1 cellular context compared by ENCODE assay signal in the genomic region with DNA sequence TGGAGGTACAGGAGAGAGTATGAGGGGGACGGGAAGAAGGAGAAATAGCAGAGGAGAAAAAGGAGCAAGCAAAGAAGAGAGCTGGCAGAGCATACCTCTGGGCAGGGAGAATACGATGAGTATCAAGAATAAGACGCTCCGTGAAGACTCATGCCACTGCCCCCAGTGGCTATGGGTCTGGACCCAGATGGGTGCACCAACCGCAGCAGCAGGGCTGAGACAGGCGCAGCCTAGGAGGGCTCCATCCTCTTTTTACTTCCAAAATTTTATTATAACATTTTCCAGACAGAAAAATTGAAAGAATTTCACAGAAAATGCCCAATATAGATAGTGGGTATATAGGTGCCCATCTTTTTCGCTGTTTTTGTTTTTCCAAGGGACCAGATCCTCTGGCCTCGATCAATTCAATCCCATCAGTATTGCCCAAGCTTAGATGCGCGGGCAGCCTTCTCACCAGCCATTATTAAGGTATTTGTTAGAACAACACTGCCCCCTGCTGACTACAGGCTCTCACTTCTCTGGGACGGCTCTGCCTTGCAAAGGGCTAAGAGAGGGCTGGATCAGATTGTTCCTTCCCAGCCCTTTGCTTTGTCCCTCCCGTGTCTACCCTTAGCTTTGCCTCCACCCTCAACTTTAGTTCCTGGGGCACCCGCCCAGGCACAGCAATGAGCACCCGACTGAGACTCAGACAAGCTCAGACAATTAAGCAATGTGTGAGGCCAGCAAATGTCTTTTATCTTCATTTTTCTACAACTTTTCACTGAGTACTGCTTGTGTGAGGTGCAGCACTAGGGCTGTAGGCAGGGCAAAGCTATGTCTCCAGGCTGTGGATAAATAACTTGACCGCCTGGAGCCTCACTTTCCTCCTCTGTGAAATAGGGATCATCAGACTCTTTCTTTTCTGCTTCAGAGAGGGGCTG.
TF ChIP-seq lines count a peak whose summit lies in the region.

No MANE protein-coding gene starts in this region.

TF ChIP-seq in GM23338, 12 proteins besides CTCF, POLR2A, EP300 and RAD21 (continued from another document):
- TF ChIP-seq, protein P1, sequence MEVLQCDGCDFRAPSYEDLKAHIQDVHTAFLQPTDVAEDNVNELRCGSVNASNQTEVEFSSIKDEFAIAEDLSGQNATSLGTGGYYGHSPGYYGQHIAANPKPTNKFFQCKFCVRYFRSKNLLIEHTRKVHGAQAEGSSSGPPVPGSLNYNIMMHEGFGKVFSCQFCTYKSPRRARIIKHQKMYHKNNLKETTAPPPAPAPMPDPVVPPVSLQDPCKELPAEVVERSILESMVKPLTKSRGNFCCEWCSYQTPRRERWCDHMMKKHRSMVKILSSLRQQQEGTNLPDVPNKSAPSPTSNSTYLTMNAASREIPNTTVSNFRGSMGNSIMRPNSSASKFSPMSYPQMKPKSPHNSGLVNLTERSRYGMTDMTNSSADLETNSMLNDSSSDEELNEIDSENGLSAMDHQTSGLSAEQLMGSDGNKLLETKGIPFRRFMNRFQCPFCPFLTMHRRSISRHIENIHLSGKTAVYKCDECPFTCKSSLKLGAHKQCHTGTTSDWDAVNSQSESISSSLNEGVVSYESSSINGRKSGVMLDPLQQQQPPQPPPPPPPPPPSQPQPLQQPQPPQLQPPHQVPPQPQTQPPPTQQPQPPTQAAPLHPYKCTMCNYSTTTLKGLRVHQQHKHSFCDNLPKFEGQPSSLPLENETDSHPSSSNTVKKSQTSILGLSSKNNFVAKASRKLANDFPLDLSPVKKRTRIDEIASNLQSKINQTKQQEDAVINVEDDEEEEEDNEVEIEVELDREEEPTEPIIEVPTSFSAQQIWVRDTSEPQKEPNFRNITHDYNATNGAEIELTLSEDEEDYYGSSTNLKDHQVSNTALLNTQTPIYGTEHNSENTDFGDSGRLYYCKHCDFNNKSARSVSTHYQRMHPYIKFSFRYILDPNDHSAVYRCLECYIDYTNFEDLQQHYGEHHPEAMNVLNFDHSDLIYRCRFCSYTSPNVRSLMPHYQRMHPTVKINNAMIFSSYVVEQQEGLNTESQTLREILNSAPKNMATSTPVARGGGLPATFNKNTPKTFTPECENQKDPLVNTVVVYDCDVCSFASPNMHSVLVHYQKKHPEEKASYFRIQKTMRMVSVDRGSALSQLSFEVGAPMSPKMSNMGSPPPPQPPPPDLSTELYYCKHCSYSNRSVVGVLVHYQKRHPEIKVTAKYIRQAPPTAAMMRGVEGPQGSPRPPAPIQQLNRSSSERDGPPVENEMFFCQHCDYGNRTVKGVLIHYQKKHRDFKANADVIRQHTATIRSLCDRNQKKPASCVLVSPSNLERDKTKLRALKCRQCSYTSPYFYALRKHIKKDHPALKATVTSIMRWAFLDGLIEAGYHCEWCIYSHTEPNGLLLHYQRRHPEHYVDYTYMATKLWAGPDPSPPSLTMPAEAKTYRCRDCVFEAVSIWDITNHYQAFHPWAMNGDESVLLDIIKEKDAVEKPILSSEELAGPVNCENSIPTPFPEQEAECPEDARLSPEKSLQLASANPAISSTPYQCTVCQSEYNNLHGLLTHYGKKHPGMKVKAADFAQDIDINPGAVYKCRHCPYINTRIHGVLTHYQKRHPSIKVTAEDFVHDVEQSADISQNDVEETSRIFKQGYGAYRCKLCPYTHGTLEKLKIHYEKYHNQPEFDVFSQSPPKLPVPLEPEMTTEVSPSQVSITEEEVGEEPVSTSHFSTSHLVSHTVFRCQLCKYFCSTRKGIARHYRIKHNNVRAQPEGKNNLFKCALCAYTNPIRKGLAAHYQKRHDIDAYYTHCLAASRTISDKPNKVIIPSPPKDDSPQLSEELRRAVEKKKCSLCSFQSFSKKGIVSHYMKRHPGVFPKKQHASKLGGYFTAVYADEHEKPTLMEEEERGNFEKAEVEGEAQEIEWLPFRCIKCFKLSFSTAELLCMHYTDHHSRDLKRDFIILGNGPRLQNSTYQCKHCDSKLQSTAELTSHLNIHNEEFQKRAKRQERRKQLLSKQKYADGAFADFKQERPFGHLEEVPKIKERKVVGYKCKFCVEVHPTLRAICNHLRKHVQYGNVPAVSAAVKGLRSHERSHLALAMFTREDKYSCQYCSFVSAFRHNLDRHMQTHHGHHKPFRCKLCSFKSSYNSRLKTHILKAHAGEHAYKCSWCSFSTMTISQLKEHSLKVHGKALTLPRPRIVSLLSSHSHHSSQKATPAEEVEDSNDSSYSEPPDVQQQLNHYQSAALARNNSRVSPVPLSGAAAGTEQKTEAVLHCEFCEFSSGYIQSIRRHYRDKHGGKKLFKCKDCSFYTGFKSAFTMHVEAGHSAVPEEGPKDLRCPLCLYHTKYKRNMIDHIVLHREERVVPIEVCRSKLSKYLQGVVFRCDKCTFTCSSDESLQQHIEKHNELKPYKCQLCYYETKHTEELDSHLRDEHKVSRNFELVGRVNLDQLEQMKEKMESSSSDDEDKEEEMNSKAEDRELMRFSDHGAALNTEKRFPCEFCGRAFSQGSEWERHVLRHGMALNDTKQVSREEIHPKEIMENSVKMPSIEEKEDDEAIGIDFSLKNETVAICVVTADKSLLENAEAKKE (CRISPR knock-in tag; IDR thresholded peaks at IDR 0.05): no peak
- TF ChIP-seq POLR2AphosphoS5 (IDR thresholded peaks at IDR 0.05; ENCODE audit: low read depth): no peak
- TF ChIP-seq CREB1 (CRISPR knock-in tag; IDR thresholded peaks at IDR 0.05; ENCODE audit: low read depth): no peak; the same call in 1 of the 2 replicates
- no peak for TF ChIP-seq ZNF114 (CRISPR knock-in tag; IDR thresholded peaks at IDR 0.05)
- no peak for TF ChIP-seq ZNF331 (CRISPR knock-in tag; IDR thresholded peaks at IDR 0.05; ENCODE audit: low read depth)
- no peak for TF ChIP-seq REST (IDR thresholded peaks at IDR 0.05; ENCODE audit: unreplicated experiment)
